1 cellular context compared by ENCODE assay signal in the genomic region with DNA sequence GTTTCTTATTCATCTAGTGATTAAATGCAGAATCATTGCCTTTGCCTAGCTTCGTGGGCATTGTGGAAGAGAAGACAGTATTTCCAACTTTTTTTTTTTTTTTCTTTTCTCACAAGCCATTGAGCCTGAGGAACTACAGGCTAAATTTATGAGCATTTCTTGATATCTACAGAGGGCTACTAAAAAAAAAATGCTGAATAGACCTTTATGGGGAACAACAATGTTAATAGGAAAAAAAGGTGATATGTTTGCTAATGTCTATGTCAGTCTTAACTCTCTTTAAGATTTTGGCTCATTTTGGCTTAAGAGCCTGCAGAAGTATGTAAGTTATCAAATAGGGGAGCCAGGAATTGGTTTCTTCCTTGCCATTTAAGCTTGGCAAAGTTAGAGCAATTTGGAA.
TF ChIP-seq lines count a peak whose summit lies in the region.

No MANE protein-coding gene starts in this region.

TF ChIP-seq in WTC11, 78 proteins besides CTCF, POLR2A, EP300 and RAD21:
- TF ChIP-seq, protein P1, sequence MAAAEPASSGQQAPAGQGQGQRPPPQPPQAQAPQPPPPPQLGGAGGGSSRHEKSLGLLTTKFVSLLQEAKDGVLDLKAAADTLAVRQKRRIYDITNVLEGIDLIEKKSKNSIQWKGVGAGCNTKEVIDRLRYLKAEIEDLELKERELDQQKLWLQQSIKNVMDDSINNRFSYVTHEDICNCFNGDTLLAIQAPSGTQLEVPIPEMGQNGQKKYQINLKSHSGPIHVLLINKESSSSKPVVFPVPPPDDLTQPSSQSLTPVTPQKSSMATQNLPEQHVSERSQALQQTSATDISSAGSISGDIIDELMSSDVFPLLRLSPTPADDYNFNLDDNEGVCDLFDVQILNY (CRISPR knock-in tag; IDR thresholded peaks at IDR 0.05), result no peak
- TF ChIP-seq FOXJ3 (CRISPR knock-in tag; IDR thresholded peaks at IDR 0.05; ENCODE audit: borderline replicate concordance) (no peak), CBFB (CRISPR knock-in tag; IDR thresholded peaks at IDR 0.05; ENCODE audit: low read depth) (no peak), EMX1 (CRISPR knock-in tag; IDR thresholded peaks at IDR 0.05) (no peak), TCF7 (CRISPR knock-in tag; IDR thresholded peaks at IDR 0.05; ENCODE audit: low read depth) (no peak), GTF2I (CRISPR knock-in tag; conservative IDR thresholded peaks at IDR 0.05) (no peak), FOXK1 (CRISPR knock-in tag; IDR thresholded peaks at IDR 0.05) (no peak), SOX15 (CRISPR knock-in tag; IDR thresholded peaks at IDR 0.05) (no peak), NR2C2 (CRISPR knock-in tag; IDR thresholded peaks at IDR 0.05) (no peak), MXD4 (CRISPR knock-in tag; IDR thresholded peaks at IDR 0.05; ENCODE audit: borderline replicate concordance) (no peak), MYBL2 (CRISPR knock-in tag; IDR thresholded peaks at IDR 0.05) (no peak), TEAD4 (CRISPR knock-in tag; IDR thresholded peaks at IDR 0.05) (no peak), FOXP1 (CRISPR knock-in tag; IDR thresholded peaks at IDR 0.05; ENCODE audit: borderline replicate concordance) (no peak), NR3C1 (CRISPR knock-in tag; conservative IDR thresholded peaks at IDR 0.05; ENCODE audit: low read depth) (no peak)
- TF ChIP-seq, protein P2, sequence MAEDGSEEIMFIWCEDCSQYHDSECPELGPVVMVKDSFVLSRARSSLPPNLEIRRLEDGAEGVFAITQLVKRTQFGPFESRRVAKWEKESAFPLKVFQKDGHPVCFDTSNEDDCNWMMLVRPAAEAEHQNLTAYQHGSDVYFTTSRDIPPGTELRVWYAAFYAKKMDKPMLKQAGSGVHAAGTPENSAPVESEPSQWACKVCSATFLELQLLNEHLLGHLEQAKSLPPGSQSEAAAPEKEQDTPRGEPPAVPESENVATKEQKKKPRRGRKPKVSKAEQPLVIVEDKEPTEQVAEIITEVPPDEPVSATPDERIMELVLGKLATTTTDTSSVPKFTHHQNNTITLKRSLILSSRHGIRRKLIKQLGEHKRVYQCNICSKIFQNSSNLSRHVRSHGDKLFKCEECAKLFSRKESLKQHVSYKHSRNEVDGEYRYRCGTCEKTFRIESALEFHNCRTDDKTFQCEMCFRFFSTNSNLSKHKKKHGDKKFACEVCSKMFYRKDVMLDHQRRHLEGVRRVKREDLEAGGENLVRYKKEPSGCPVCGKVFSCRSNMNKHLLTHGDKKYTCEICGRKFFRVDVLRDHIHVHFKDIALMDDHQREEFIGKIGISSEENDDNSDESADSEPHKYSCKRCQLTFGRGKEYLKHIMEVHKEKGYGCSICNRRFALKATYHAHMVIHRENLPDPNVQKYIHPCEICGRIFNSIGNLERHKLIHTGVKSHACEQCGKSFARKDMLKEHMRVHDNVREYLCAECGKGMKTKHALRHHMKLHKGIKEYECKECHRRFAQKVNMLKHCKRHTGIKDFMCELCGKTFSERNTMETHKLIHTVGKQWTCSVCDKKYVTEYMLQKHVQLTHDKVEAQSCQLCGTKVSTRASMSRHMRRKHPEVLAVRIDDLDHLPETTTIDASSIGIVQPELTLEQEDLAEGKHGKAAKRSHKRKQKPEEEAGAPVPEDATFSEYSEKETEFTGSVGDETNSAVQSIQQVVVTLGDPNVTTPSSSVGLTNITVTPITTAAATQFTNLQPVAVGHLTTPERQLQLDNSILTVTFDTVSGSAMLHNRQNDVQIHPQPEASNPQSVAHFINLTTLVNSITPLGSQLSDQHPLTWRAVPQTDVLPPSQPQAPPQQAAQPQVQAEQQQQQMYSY (CRISPR knock-in tag; IDR thresholded peaks at IDR 0.05), result no peak
- TF ChIP-seq, protein P3, sequence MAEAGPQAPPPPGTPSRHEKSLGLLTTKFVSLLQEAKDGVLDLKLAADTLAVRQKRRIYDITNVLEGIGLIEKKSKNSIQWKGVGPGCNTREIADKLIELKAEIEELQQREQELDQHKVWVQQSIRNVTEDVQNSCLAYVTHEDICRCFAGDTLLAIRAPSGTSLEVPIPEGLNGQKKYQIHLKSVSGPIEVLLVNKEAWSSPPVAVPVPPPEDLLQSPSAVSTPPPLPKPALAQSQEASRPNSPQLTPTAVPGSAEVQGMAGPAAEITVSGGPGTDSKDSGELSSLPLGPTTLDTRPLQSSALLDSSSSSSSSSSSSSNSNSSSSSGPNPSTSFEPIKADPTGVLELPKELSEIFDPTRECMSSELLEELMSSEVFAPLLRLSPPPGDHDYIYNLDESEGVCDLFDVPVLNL (CRISPR knock-in tag; IDR thresholded peaks at IDR 0.05; ENCODE audit: borderline replicate concordance, low read depth), result no peak
- TF ChIP-seq, protein P4, sequence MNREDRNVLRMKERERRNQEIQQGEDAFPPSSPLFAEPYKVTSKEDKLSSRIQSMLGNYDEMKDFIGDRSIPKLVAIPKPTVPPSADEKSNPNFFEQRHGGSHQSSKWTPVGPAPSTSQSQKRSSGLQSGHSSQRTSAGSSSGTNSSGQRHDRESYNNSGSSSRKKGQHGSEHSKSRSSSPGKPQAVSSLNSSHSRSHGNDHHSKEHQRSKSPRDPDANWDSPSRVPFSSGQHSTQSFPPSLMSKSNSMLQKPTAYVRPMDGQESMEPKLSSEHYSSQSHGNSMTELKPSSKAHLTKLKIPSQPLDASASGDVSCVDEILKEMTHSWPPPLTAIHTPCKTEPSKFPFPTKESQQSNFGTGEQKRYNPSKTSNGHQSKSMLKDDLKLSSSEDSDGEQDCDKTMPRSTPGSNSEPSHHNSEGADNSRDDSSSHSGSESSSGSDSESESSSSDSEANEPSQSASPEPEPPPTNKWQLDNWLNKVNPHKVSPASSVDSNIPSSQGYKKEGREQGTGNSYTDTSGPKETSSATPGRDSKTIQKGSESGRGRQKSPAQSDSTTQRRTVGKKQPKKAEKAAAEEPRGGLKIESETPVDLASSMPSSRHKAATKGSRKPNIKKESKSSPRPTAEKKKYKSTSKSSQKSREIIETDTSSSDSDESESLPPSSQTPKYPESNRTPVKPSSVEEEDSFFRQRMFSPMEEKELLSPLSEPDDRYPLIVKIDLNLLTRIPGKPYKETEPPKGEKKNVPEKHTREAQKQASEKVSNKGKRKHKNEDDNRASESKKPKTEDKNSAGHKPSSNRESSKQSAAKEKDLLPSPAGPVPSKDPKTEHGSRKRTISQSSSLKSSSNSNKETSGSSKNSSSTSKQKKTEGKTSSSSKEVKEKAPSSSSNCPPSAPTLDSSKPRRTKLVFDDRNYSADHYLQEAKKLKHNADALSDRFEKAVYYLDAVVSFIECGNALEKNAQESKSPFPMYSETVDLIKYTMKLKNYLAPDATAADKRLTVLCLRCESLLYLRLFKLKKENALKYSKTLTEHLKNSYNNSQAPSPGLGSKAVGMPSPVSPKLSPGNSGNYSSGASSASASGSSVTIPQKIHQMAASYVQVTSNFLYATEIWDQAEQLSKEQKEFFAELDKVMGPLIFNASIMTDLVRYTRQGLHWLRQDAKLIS (CRISPR knock-in tag; IDR thresholded peaks at IDR 0.05; ENCODE audit: borderline replicate concordance), result no peak
- TF ChIP-seq, protein P5, sequence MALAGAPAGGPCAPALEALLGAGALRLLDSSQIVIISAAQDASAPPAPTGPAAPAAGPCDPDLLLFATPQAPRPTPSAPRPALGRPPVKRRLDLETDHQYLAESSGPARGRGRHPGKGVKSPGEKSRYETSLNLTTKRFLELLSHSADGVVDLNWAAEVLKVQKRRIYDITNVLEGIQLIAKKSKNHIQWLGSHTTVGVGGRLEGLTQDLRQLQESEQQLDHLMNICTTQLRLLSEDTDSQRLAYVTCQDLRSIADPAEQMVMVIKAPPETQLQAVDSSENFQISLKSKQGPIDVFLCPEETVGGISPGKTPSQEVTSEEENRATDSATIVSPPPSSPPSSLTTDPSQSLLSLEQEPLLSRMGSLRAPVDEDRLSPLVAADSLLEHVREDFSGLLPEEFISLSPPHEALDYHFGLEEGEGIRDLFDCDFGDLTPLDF (CRISPR knock-in tag; IDR thresholded peaks at IDR 0.05), result no peak
- TF ChIP-seq, protein P6, sequence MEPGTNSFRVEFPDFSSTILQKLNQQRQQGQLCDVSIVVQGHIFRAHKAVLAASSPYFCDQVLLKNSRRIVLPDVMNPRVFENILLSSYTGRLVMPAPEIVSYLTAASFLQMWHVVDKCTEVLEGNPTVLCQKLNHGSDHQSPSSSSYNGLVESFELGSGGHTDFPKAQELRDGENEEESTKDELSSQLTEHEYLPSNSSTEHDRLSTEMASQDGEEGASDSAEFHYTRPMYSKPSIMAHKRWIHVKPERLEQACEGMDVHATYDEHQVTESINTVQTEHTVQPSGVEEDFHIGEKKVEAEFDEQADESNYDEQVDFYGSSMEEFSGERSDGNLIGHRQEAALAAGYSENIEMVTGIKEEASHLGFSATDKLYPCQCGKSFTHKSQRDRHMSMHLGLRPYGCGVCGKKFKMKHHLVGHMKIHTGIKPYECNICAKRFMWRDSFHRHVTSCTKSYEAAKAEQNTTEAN (CRISPR knock-in tag; IDR thresholded peaks at IDR 0.05), result no peak
TF ChIP-seq in WTC11: peak in this region for 0.
